In genomic region chr10:59877191-59877671, GRCh38 we compare ENCODE assay signal across 18 cellular contexts. TPM values are rescaled to one million over a fixed set of nuclear protein-coding genes. Genes with fewer than 3 reads are reported as not detected.
A peak's percentile ranks its signal among the peaks of the same experiment; 100 is the strongest.
DNase-seq lines count a peak whose midpoint lies in the region; ATAC-seq, FAIRE-seq and TF ChIP-seq lines count a peak whose summit lies in the region.
"Had no signal": no experiment of that assay in that cellular context is flagged by ENCODE, and none has a peak within 500 bp of the region (broad histone marks: within the 10 kb centered on the region; RNA-seq: fewer than 3 reads in every experiment).

No MANE protein-coding gene starts in this region.

- ATAC-seq in activated naive CD8-positive, alpha-beta T cell treated with anti-CD3 and anti-CD28 coated beads, Interleukin-2, amount 50 U/mL, for 24 hours: no peak
- ATAC-seq: left ventricle myocardium superior had no signal

- H3K27me3 ChIP-seq in prostate gland (replicated peaks; ENCODE audit: insufficient read depth): no peaks in the 10 kb centered on the region

- peaks cover 20% of the 10 kb centered on the region for H3K36me3 Mint-ChIP-seq in activated naive CD8-positive, alpha-beta T cell treated with anti-CD3 and anti-CD28 coated beads, Interleukin-2, amount 50 U/mL, for 24 hours (ENCODE audit: low read depth)
- H3K36me3 Mint-ChIP-seq in glutamatergic neuron (ENCODE audit: unreplicated experiment): no peaks in the 10 kb centered on the region

- WGBS in prostate gland: 81% methylated on average over 7 of the region's 7 CpGs

- no peaks in the 10 kb centered on the region for H3K27me3 Mint-ChIP-seq in activated naive CD8-positive, alpha-beta T cell treated with anti-CD3 and anti-CD28 coated beads, Interleukin-2, amount 50 U/mL, for 24 hours
- H3K27me3 Mint-ChIP-seq in glutamatergic neuron (ENCODE audit: unreplicated experiment): no peaks in the 10 kb centered on the region

- H3K27ac Mint-ChIP-seq in activated naive CD8-positive, alpha-beta T cell treated with anti-CD3 and anti-CD28 coated beads, Interleukin-2, amount 50 U/mL, for 24 hours: peak overlapping the region; percentile 76
- no peak overlapping the region for H3K27ac Mint-ChIP-seq in glutamatergic neuron (ENCODE audit: unreplicated experiment)
- H3K27ac Mint-ChIP-seq: CD14-positive monocyte had no signal

- no peak overlapping the region for H3K4me3 ChIP-seq in prostate gland

- no peaks in the 10 kb centered on the region for H3K9me3 Mint-ChIP-seq in activated naive CD8-positive, alpha-beta T cell treated with anti-CD3 and anti-CD28 coated beads, Interleukin-2, amount 50 U/mL, for 24 hours
- no peaks in the 10 kb centered on the region for H3K9me3 Mint-ChIP-seq in glutamatergic neuron (ENCODE audit: unreplicated experiment)
- H3K9me3 Mint-ChIP-seq: CD14-positive monocyte had no signal

- H3K9me3 ChIP-seq in prostate gland: no peaks in the 10 kb centered on the region

- peak; percentile 89 for FAIRE-seq in H54 (lab: Jason Lieb, UNC)

- DNase-seq in AG08395 (ENCODE audit: low spot score) (peak; percentile 46), H54 (ENCODE audit: insufficient read length, low spot score) (no peak), iris pigment epithelial cell (ENCODE audit: low read depth) (peak; percentile 92), glutamatergic neuron (no peak), prostate gland (ENCODE audit: low spot score) (no peak), cerebellum (ENCODE audit: low spot score) (no peak)
- no peak for DNase-seq in activated naive CD8-positive, alpha-beta T cell treated with anti-CD3 and anti-CD28 coated beads, Interleukin-2, amount 50 U/mL, for 24 hours
- no peak for DNase-seq in stimulated activated CD4-positive, alpha-beta T cell treated with anti-CD3 and anti-CD28 coated beads, Interleukin-1b, Interleukin-23, amount 100 ng/mL, for 48 hours
- DNase-seq: activated T-cell treated with anti-CD3 and anti-CD28 coated beads, Interleukin-2, amount 50 U/mL, for 48 hours; cerebellar nuclear complex; left ventricle myocardium superior; NCI-H1105 treated with DMSO at 0.1 percent for 48 hours; NCI-H510A treated with DMSO at 0.1 percent for 48 hours; stimulated activated CD4-positive, alpha-beta T cell treated with anti-CD3 and anti-CD28 coated beads, Interleukin-2, amount 100 ng/mL, for 48 hours; stimulated activated naive CD4-positive, alpha-beta T cell had no signal

- no peak for TF ChIP-seq POLR2A in H54 (IDR thresholded peaks at IDR 0.05; ENCODE audit: low read depth, low read length)
- TF ChIP-seq POLR2A in prostate gland (IDR thresholded peaks at IDR 0.05): no peak

- no peak overlapping the region for H3K27ac ChIP-seq in prostate gland
- H3K27ac ChIP-seq: parathyroid adenoma, RWPE1 had no signal

- H3K4me3 Mint-ChIP-seq in activated naive CD8-positive, alpha-beta T cell treated with anti-CD3 and anti-CD28 coated beads, Interleukin-2, amount 50 U/mL, for 24 hours: peak overlapping the region; percentile 16
- H3K4me3 Mint-ChIP-seq in glutamatergic neuron (ENCODE audit: unreplicated experiment): no peak overlapping the region
- H3K4me3 Mint-ChIP-seq: CD14-positive monocyte had no signal

- H3K36me3 ChIP-seq in prostate gland: no peaks in the 10 kb centered on the region

- H3K4me1 Mint-ChIP-seq in activated naive CD8-positive, alpha-beta T cell treated with anti-CD3 and anti-CD28 coated beads, Interleukin-2, amount 50 U/mL, for 24 hours: peaks cover 93% of the 10 kb centered on the region
- peaks cover 5% of the 10 kb centered on the region for H3K4me1 Mint-ChIP-seq in glutamatergic neuron (ENCODE audit: low read depth, unreplicated experiment)

- no peaks in the 10 kb centered on the region for H3K4me1 ChIP-seq in prostate gland (replicated peaks)

- intact Hi-C loops in prostate gland (cut with DNase I): no loop called here

- TF ChIP-seq CTCF in glutamatergic neuron (IDR thresholded peaks at IDR 0.05; ENCODE audit: partially characterized antibody, unreplicated experiment) (no peak), prostate gland (IDR thresholded peaks at IDR 0.05) (no peak)

RNA-seq across cellular contexts. Expression of gene CCDC6, which starts 29.1 kb away (rescaled TPM):
- 28.1 TPM for total RNA-seq in glutamatergic neuron (ENCODE audit: unreplicated experiment)
- 10 to 100 TPM; 48.1 to 65.0 TPM for total RNA-seq in prostate gland
- 35.4 TPM for total RNA-seq in cerebellum

Comparison
In these comparisons a context has a peak if more than half of its experiments do, and no peak if none do; other contexts are left out.
1. DNase-seq: peak in AG08395 (single experiment) and iris pigment epithelial cell (single experiment); none in H54 (single experiment), activated naive CD8-positive, alpha-beta T cell treated with anti-CD3 and anti-CD28 coated beads, Interleukin-2, amount 50 U/mL, for 24 hours (single experiment), glutamatergic neuron (single experiment), stimulated activated CD4-positive, alpha-beta T cell treated with anti-CD3 and anti-CD28 coated beads, Interleukin-1b, Interleukin-23, amount 100 ng/mL, for 48 hours (single experiment), prostate gland (single experiment) and cerebellum (single experiment).